ENCODE assay signal across 8 cellular contexts in the genomic region with DNA sequence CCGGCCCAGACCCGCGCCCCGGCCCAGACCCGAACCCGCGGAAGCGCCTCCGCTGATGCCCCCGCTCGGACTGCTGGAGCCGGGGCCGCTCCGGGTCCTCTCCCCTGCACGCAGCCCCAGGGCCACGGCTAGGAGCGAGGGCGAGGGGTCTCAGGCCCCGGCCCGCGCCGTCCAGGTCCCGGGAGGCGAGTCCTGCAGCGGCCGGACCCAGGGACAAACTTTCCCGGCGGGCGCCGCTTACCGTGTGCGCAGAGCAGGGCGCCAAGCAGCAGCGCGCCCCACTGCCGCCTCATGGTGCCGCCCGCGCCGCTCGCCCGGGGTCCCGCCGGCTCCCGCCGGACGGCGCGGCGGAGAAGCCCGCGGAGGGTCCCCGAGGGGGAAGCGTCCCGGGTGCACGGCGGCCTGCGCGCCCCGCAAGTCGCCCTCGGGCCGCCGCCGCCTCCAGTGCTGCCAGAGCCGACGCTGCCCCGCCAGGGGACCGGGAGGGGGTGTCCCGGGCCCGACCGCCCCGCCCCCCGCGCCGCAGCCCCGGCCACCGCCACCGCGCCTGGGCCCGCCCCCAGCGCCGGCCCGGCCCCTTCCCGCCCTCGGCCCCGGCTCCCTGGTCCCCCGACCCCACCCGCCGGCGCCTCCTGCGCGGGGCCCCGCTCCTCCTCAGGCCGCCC. TPM values are rescaled to one million over a fixed set of nuclear protein-coding genes. Genes with fewer than 3 reads are reported as not detected.
DNase-seq lines count a peak whose midpoint lies in the region; ATAC-seq and TF ChIP-seq lines count a peak whose summit lies in the region.

TSS of gene LRP4 (minus strand) at position 464 of the 665 bp plus-strand sequence. CDS start at position 293, 171 bp downstream.

- TF ChIP-seq CTCF in HFFc6 (IDR thresholded peaks at IDR 0.05) (no peak), chondrocyte (IDR thresholded peaks at IDR 0.05) (peak; percentile 42)

- ATAC-seq in HG02763 (IDR thresholded peaks at IDR 0.05; ENCODE audit: unreplicated experiment): no peak

- peak within 1 kb of the TSS; percentile 91 for H3K27ac Mint-ChIP-seq in HFFc6
- H3K27ac Mint-ChIP-seq in chondrocyte (ENCODE audit: unreplicated experiment): peak within 1 kb of the TSS; percentile 45

- H3K4me1 Mint-ChIP-seq in HFFc6 (ENCODE audit: low read depth) (peaks cover 62% of the 10 kb centered on the region), chondrocyte (ENCODE audit: low read depth) (peaks cover 63% of the 10 kb centered on the region)

- DNase-seq in COR-L47 (lab: John Stamatoyannopoulos, UW) (peak; percentile 9), HFFc6 (no peak), T-helper 9 cell (peak; percentile 31), chondrocyte (ENCODE audit: low spot score) (no peak), left kidney (ENCODE audit: low read depth, low spot score) (peak; percentile 85), DMS79 (lab: John Stamatoyannopoulos, UW) (no peak)
- DNase-seq in stimulated activated CD8-positive, alpha-beta memory T cell treated with anti-CD3 and anti-CD28 coated beads, Interleukin-4, amount 100 ng/mL, for 48 hours: peak; percentile 51

- H3K4me3 Mint-ChIP-seq in HFFc6 (peak within 1 kb of the TSS; percentile 91), chondrocyte (ENCODE audit: unreplicated experiment) (peak within 1 kb of the TSS; percentile 80)

- peaks cover 18% of the 10 kb centered on the region for H3K27me3 Mint-ChIP-seq in HFFc6 (ENCODE audit: insufficient read depth)
- no peaks in the 10 kb centered on the region for H3K27me3 Mint-ChIP-seq in chondrocyte (ENCODE audit: low read depth)

- H3K9me3 Mint-ChIP-seq in HFFc6 (no peaks in the 10 kb centered on the region), chondrocyte (ENCODE audit: low read depth) (no peaks in the 10 kb centered on the region)

- H3K36me3 Mint-ChIP-seq in HFFc6 (ENCODE audit: low read depth) (no peaks in the 10 kb centered on the region), chondrocyte (ENCODE audit: low read depth) (no peaks in the 10 kb centered on the region)

RNA-seq across cellular contexts. Expression of gene LRP4, which starts in this region (rescaled TPM):
- 1 to 10 TPM; 1.4 to 2.1 (median 1.8) TPM for total RNA-seq in HFFc6 (2021; fragmentation: NEBNext Ultra II Directional; extraction: Animal tissue kit (Norgen Biotek cat#: 25700))
- total RNA-seq in chondrocyte: 7.0 to 14.8 TPM (median 7.1 TPM) in 3 replicates

Comparison
In these comparisons a context has a peak if more than half of its experiments do, and no peak if none do; other contexts are left out.
1. DNase-seq: peak in COR-L47 (single experiment), T-helper 9 cell (single experiment), left kidney (single experiment) and stimulated activated CD8-positive, alpha-beta memory T cell treated with anti-CD3 and anti-CD28 coated beads, Interleukin-4, amount 100 ng/mL, for 48 hours (single experiment); none in HFFc6 (single experiment), chondrocyte (single experiment) and DMS79 (single experiment).